In genomic region chr2:109644571-109645275, GRCh38 we compare ENCODE assay signal across 8 cellular contexts. TPM values are rescaled to one million over a fixed set of nuclear protein-coding genes. Genes with fewer than 3 reads are reported as not detected.
A peak's percentile ranks its signal among the peaks of the same experiment; 100 is the strongest.
DNase-seq lines count a peak whose midpoint lies in the region; TF ChIP-seq lines count a peak whose summit lies in the region.
"Had no signal": no experiment of that assay in that cellular context is flagged by ENCODE, and none has a peak within 500 bp of the region (broad histone marks: within the 10 kb centered on the region; RNA-seq: fewer than 3 reads in every experiment).

No MANE protein-coding gene starts in this region.

- H3F3A ChIP-seq in MM.1S (ENCODE audit: insufficient read depth, low read length): peaks cover 24% of the 10 kb centered on the region

- H3K27me3 ChIP-seq in MM.1S (replicated peaks; ENCODE audit: insufficient read depth, low read length): no peaks in the 10 kb centered on the region
- no peaks in the 10 kb centered on the region for H3K27me3 ChIP-seq in suprapubic skin
- H3K27me3 ChIP-seq in dorsolateral prefrontal cortex: no peaks in the 10 kb centered on the region

- H3K9me3 ChIP-seq in MM.1S (replicated peaks; ENCODE audit: insufficient read depth, low read length) (no peaks in the 10 kb centered on the region), suprapubic skin (no peaks in the 10 kb centered on the region)

- H3K4me1 ChIP-seq in MM.1S (ENCODE audit: low read length) (peaks cover 30% of the 10 kb centered on the region), suprapubic skin (peaks cover 31% of the 10 kb centered on the region)

- H3K36me3 ChIP-seq in MM.1S (replicated peaks; ENCODE audit: insufficient read depth, low read length): no peaks in the 10 kb centered on the region
- no peaks in the 10 kb centered on the region for H3K36me3 ChIP-seq in suprapubic skin

- H3K4me3 ChIP-seq in MM.1S (ENCODE audit: low read length) (peak overlapping the region; percentile 43; the same call in 1 of the 2 replicates), suprapubic skin (no peak overlapping the region), dorsolateral prefrontal cortex (peak overlapping the region in 1 of 59 donors; percentile 8)
- H3K4me3 ChIP-seq: K562 had no signal

- peak overlapping the region; percentile 40; the same call in 1 of the 2 replicates for H3K9ac ChIP-seq in MM.1S (ENCODE audit: low read length)

- intact Hi-C loops in dorsolateral prefrontal cortex (cut with DNase I): no loop called here

- H4K20me1 ChIP-seq in MM.1S (ENCODE audit: insufficient read depth, low read length): no peaks in the 10 kb centered on the region

- TF ChIP-seq EP300 in suprapubic skin (IDR thresholded peaks at IDR 0.05): no peak

- H3K27ac ChIP-seq in MM.1S (ENCODE audit: low read length) (peak overlapping the region; percentile 77), suprapubic skin (peak overlapping the region; percentile 73), dorsolateral prefrontal cortex (peak overlapping the region in 28 of 59 donors; percentile 0 to 66 (median 38))

- no peak for TF ChIP-seq POLR2A in suprapubic skin (IDR thresholded peaks at IDR 0.05)

- H2AFZ ChIP-seq in MM.1S (ENCODE audit: low read length): peak overlapping the region; percentile 72

- H3K4me2 ChIP-seq in MM.1S (ENCODE audit: low read depth, low read length): peak overlapping the region; percentile 83

- WGBS in suprapubic skin: 16% methylated on average over 11 of the region's 12 CpGs

- DNase-seq in MM.1S (no peak), astrocyte of the hippocampus (ENCODE audit: low read depth, low spot score) (peak; percentile 65), left kidney (ENCODE audit: low read depth, low spot score) (peak; percentile 68), suprapubic skin (ENCODE audit: low spot score in 2 of 2) (no peak), KG1 (lab: John Stamatoyannopoulos, UW) (no peak), NCI-H82 (lab: John Stamatoyannopoulos, UW) (no peak), dorsolateral prefrontal cortex (no peak)

- H3K79me2 ChIP-seq in MM.1S (ENCODE audit: low read length): no peaks in the 10 kb centered on the region

- TF ChIP-seq CTCF in MM.1S (IDR thresholded peaks at IDR 0.05; ENCODE audit: low read length): no peak
- TF ChIP-seq CTCF in suprapubic skin (IDR thresholded peaks at IDR 0.05): no peak
- no peak for TF ChIP-seq CTCF in dorsolateral prefrontal cortex (IDR thresholded peaks at IDR 0.05 in 54 of 56, conservative IDR thresholded peaks at IDR 0.05 in 2 of 56; ENCODE audit: low read depth in 1 of 56, partially characterized antibody in 56 of 56)

- H3K9me2 ChIP-seq in MM.1S (replicated peaks; ENCODE audit: insufficient read depth, low read length): no peaks in the 10 kb centered on the region

RNA-seq across cellular contexts. Expression of gene SOWAHC, which starts 30.6 kb away (rescaled TPM):
- total RNA-seq in suprapubic skin: 10 to 100 TPM; 42.8 to 59.7 (median 57.1) TPM
- 1 to 10 TPM; 1.4 to 6.7 (median 3.7) TPM for total RNA-seq in dorsolateral prefrontal cortex

RNA-seq across cellular contexts. Expression of gene SEPTIN10, which starts 31.0 kb away (rescaled TPM):
- total RNA-seq in suprapubic skin (100 to 1,000 TPM in 3 of 4 donors, 10 to 100 TPM in 1; 92.7 to 152 (median 110) TPM), dorsolateral prefrontal cortex (10 to 100 TPM; 14.0 to 64.1 (median 26.0) TPM)

Comparison
In these comparisons a context has a peak if more than half of its experiments do, and no peak if none do; other contexts are left out.
1. DNase-seq: peak in astrocyte of the hippocampus (single experiment) and left kidney (single experiment); none in MM.1S (single experiment), suprapubic skin (0 of 2), KG1 (single experiment), NCI-H82 (single experiment) and dorsolateral prefrontal cortex (0 of 10).
2. RNA of gene SOWAHC, which starts 30.6 kb away (total RNA-seq): 42.8 to 59.7 TPM in suprapubic skin; 1.4 to 6.7 TPM in dorsolateral prefrontal cortex; every median in the first group is over 4 times any median in the second.